ENCODE assay signal across 6 cellular contexts in the genomic region with DNA sequence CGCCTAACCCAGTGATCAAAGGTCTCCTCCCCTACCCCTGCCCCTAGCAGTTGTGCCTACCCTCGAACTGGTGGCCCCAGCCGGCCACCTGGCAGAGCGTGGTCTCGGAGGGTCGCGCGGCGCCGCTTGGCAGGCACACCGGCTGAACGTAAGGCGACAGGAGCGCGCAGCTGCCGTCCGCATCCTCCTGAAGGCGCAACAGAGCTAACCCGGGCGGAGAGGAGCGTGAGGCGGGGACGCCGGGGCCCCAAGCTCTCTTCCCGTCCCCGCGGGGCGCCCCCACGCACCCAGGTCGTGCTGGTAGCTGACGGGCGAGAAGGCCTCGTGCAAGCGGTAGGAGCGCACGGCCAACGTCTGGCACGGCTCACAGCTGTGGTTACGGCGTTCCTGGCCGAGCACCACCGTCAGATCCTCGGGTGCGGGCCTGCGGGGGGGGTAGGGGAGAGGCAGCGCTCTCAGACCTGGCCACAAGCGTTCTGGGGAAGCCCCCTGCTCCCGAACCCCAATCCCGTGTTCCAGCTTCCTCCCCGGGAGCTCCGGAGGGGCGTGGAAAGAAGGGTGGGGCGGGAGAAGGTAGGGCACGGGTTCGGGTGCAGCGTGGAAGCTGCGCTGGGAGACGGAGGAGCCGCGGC. TPM values are rescaled to one million over a fixed set of nuclear protein-coding genes. Genes with fewer than 3 reads are reported as not detected.
DNase-seq lines count a peak whose midpoint lies in the region; TF ChIP-seq lines count a peak whose summit lies in the region.

No MANE protein-coding gene starts in this region.

- peak overlapping the region; percentile 60 for H3K4me3 ChIP-seq in H7 (ENCODE audit: insufficient read depth, low read depth, low read length)
- H3K4me3 ChIP-seq in SK-N-MC = peak overlapping the region; percentile 78

- peaks cover 3% of the 10 kb centered on the region for H3K36me3 Mint-ChIP-seq in endothelial cell (ENCODE audit: low read depth, unreplicated experiment)

- no peaks in the 10 kb centered on the region for H3K9me3 Mint-ChIP-seq in endothelial cell (ENCODE audit: unreplicated experiment)

- H3K27ac ChIP-seq in SK-N-MC = no peak overlapping the region

- no peak overlapping the region for H3K9ac ChIP-seq in SK-N-MC (ENCODE audit: insufficient read length)

- peaks cover 7% of the 10 kb centered on the region for H3K4me1 Mint-ChIP-seq in endothelial cell (ENCODE audit: unreplicated experiment)

- H3K27ac Mint-ChIP-seq in endothelial cell (ENCODE audit: unreplicated experiment) = no peak overlapping the region

- peak; percentile 22 for DNase-seq in DMS79 (lab: John Stamatoyannopoulos, UW)
- peak; percentile 86 for DNase-seq in H7
- no peak for DNase-seq in SK-N-MC (ENCODE audit: low read depth, low spot score)
- no peak for DNase-seq in endothelial cell (ENCODE audit: low spot score)
- peak in 2 of 3 donors; percentile 21 to 30 for DNase-seq in stimulated activated CD4-positive, alpha-beta T cell treated with anti-CD3 and anti-CD28 coated beads, Interleukin-12 subunit alpha, Interleukin-12 subunit beta, amount 100 ng/mL, for 48 hours (ENCODE audit: low read depth in 2 of 3, low spot score in 1 of 3)
- DNase-seq in NCI-H2029 (lab: John Stamatoyannopoulos, UW) = no peak

- H3K36me3 ChIP-seq in H7 (replicated peaks; ENCODE audit: control insufficient read depth, insufficient read depth, low read length) = no peaks in the 10 kb centered on the region
- no peaks in the 10 kb centered on the region for H3K36me3 ChIP-seq in SK-N-MC (ENCODE audit: insufficient read depth, low read length)

- H3K27me3 ChIP-seq in H7 (ENCODE audit: control insufficient read depth, insufficient read depth, low read length) = peaks cover 51% of the 10 kb centered on the region

- no peak for TF ChIP-seq CTCF in endothelial cell (IDR thresholded peaks at IDR 0.05; ENCODE audit: unreplicated experiment)

- H3K27me3 Mint-ChIP-seq in endothelial cell (ENCODE audit: unreplicated experiment) = peaks cover 14% of the 10 kb centered on the region

- no peaks in the 10 kb centered on the region for H3K9me3 ChIP-seq in SK-N-MC (ENCODE audit: low read depth, low read length)

- peak overlapping the region; percentile 83 for H3K4me3 Mint-ChIP-seq in endothelial cell (ENCODE audit: unreplicated experiment)

RNA-seq across cellular contexts. Expression of gene PFN3, which starts 2.8 kb away (rescaled TPM):
- total RNA-seq in H7 (2014; rRNA removed; shearing (Covaris generic)) = not detected in 2 replicates
- not detected for total RNA-seq in endothelial cell (ENCODE audit: unreplicated experiment)

RNA-seq across cellular contexts. Expression of gene F12, which starts 6.1 kb away (rescaled TPM):
- total RNA-seq in H7 (2014; rRNA removed; shearing (Covaris generic)) = 3.2 and 3.7 TPM in 2 replicates
- total RNA-seq in endothelial cell (ENCODE audit: unreplicated experiment) = 1.4 TPM

RNA-seq across cellular contexts. Expression of gene SLC34A1, which starts 19.1 kb away (rescaled TPM):
- total RNA-seq in H7 (2014; rRNA removed; shearing (Covaris generic)) = not detected in 2 replicates
- not detected for total RNA-seq in endothelial cell (ENCODE audit: unreplicated experiment)

RNA-seq across cellular contexts. Expression of gene GRK6, which starts 23.2 kb away (rescaled TPM):
- total RNA-seq in H7 (2014; rRNA removed; shearing (Covaris generic)) = 62.4 and 66.8 TPM in 2 replicates
- total RNA-seq in endothelial cell (ENCODE audit: unreplicated experiment) = 33.1 TPM

RNA-seq across cellular contexts. Expression of gene PRR7, which starts 43.3 kb away (rescaled TPM):
- total RNA-seq in H7 (2014; rRNA removed; shearing (Covaris generic)) = 11.4 and 12.1 TPM in 2 replicates
- total RNA-seq in endothelial cell (ENCODE audit: unreplicated experiment) = 0.97 TPM

Comparison
In these comparisons a context has a peak if more than half of its experiments do, and no peak if none do; other contexts are left out.
1. DNase-seq: peak in DMS79 (single experiment), H7 (single experiment) and stimulated activated CD4-positive, alpha-beta T cell treated with anti-CD3 and anti-CD28 coated beads, Interleukin-12 subunit alpha, Interleukin-12 subunit beta, amount 100 ng/mL, for 48 hours (2 of 3); none in SK-N-MC (single experiment), endothelial cell (single experiment) and NCI-H2029 (single experiment).